8 cellular contexts compared by ENCODE assay signal in the genomic region with DNA sequence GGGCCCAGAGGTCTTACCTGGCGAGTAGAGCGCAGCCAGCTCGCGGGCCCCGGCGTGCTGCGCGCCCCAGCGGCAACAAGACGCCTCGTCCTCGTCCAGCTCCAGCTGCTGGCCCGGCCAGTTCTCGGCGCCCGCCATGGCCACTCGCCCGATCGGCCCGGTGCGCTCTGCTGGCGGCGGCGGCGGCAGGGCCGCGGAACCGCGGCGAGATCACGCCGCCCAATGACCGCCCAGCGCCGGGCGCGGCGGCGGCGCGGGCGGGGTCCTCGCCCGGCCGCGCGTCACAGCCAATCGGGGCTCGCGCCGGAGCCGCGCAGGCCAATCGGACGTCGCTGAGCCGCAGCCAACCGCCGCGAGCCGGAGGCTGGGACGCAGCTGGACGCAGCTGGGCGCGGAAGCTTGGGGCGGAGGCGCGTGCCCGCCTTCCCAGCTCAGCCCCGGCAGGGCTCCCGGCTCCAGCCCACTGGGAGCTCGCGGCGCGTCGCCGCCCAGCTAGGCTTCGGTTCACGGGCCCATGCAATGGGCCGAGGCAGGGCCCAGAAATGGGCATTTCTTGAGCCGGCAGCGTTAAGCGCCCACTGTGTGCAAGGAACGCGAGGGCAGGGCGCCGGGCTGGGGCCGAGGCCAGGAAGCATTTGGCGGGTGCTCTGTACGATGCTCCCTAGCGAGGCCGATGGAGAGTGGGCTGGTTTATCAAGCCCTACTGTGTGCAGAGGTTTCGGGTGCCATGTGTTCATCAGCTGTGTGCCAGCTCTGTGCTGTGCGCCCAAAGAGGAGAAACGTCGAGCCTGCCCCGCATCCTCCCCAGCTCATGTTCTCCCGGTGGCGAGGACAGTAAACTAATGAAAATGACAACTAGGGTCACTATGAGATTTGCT. TPM values are rescaled to one million over a fixed set of nuclear protein-coding genes. Genes with fewer than 3 reads are reported as not detected.
DNase-seq lines count a peak whose midpoint lies in the region; ATAC-seq and TF ChIP-seq lines count a peak whose summit lies in the region.

TSS of gene PEDS1 (minus strand) at position 224 of the 878 bp plus-strand sequence. CDS start at position 138, 86 bp downstream.

- intact Hi-C loops in left colon (cut with DNase I, micrococcal nuclease): no loop called here

- no peak for TF ChIP-seq CTCF in AG09319 (IDR thresholded peaks at IDR 0.05; ENCODE audit: low read depth, low read length)

- ATAC-seq in GM19025 (IDR thresholded peaks at IDR 0.05; ENCODE audit: low read depth, unreplicated experiment) (peak; percentile 95), HG03342 (IDR thresholded peaks at IDR 0.05; ENCODE audit: unreplicated experiment) (peak; percentile 92), left colon (peak; percentile 81)

- DNase-seq in AG09319 (ENCODE audit: extremely low read depth, low read depth) (peak; percentile 75), NCI-H510A treated with DMSO at 0.1 percent for 48 hours (lab: John Stamatoyannopoulos, UW) (peak; percentile 82), left colon (peak; percentile 89 to 92)
- peak; percentile 67 to 73 for DNase-seq in activated CD4-positive, alpha-beta T cell treated with anti-CD3 and anti-CD28 coated beads for 4 hours
- DNase-seq in stimulated activated CD4-positive, alpha-beta T cell treated with anti-CD3 and anti-CD28 coated beads, Interleukin-1b, Interleukin-23, amount 100 ng/mL, for 48 hours: peak; percentile 83

- H3K27ac ChIP-seq in cingulate gyrus (ENCODE audit: low read depth, low read length): peak within 1 kb of the TSS; percentile 98

RNA-seq across cellular contexts. Expression of gene PEDS1, which starts in this region (rescaled TPM):
- 10 to 100 TPM; 21.4 to 29.6 TPM for total RNA-seq in left colon

Comparison
In these comparisons a context has a peak if more than half of its experiments do, and no peak if none do; other contexts are left out.
1. Peak in every context shown above with its lines: DNase-seq, ATAC-seq and H3K27ac ChIP-seq.